Comparison of ENCODE assay signal across 16 cellular contexts in genomic region chr7:153524070-153524601, GRCh38.
DNase-seq lines count a peak whose midpoint lies in the region; ATAC-seq and TF ChIP-seq lines count a peak whose summit lies in the region.
"Had no signal": no experiment of that assay in that cellular context is flagged by ENCODE, and none has a peak within 500 bp of the region (broad histone marks: within the 10 kb centered on the region; RNA-seq: fewer than 3 reads in every experiment).

No MANE protein-coding gene starts in this region.

- no peaks in the 10 kb centered on the region for H3K4me1 Mint-ChIP-seq in progenitor cell of endocrine pancreas (ENCODE audit: low read depth)

- no peak overlapping the region for H2AK5ac ChIP-seq in trophoblast cell (ENCODE audit: low read length)

- DNase-seq in Right ventricle myocardium inferior (ENCODE audit: missing footprints) (peak; percentile 79), cardiac septum (ENCODE audit: low spot score) (no peak), left ventricle myocardium inferior (peak; percentile 54), trophoblast cell (no peak), progenitor cell of endocrine pancreas (ENCODE audit: low spot score, unreplicated experiment) (no peak), NCI-H128 (lab: John Stamatoyannopoulos, UW; ENCODE audit: unreplicated experiment) (no peak), ecto neural progenitor cell (ENCODE audit: low spot score) (no peak), foreskin fibroblast (no peak)
- DNase-seq: activated CD4-positive, alpha-beta memory T cell treated with anti-CD3 and anti-CD28 coated beads for 36 hours; COR-L47; NCI-H1092 treated with DMSO at 0.1 percent for 48 hours; NCI-H510A treated with DMSO at 0.1 percent for 48 hours; SK-N-SH; small intestine; stimulated activated naive CD4-positive, alpha-beta T cell treated with Interleukin-2 at 50 U/mL for 16 hours had no signal

- peak overlapping the region; percentile 76 for H3K27ac ChIP-seq in left ventricle myocardium inferior (replicated peaks)
- H3K27ac ChIP-seq in trophoblast cell (ENCODE audit: low read depth, low read length): no peak overlapping the region
- H3K27ac ChIP-seq: epithelial cell of prostate had no signal

- H3K4me3 Mint-ChIP-seq in progenitor cell of endocrine pancreas (ENCODE audit: low read depth): no peak overlapping the region
- H3K4me3 Mint-ChIP-seq: activated CD4-positive, alpha-beta memory T cell treated with anti-CD3 and anti-CD28 coated beads for 36 hours had no signal

- H4K12ac ChIP-seq in trophoblast cell (ENCODE audit: low read depth, low read length): no peak overlapping the region

- no peak overlapping the region for H3K4ac ChIP-seq in trophoblast cell (ENCODE audit: low read depth, low read length)

- H2BK120ac ChIP-seq in trophoblast cell (ENCODE audit: insufficient read depth, low read length, poor library complexity): no peak overlapping the region

- H3K4me1 ChIP-seq in left ventricle myocardium inferior (peaks cover 17% of the 10 kb centered on the region), trophoblast cell (ENCODE audit: control insufficient read depth in 1 of 2, insufficient read depth in 2 of 2, low read length in 2 of 2) (peaks cover 5 to 7% of the 10 kb centered on the region in 2 experiments)

- ATAC-seq in Right ventricle myocardium inferior: peak; percentile 85

- H3K4me3 ChIP-seq in left ventricle myocardium inferior (no peak overlapping the region), trophoblast cell (ENCODE audit: low read depth, low read length) (no peak overlapping the region), foreskin fibroblast (ENCODE audit: low read depth in 1 of 2, low read length in 2 of 2) (no peak overlapping the region)

- H3K27me3 Mint-ChIP-seq in progenitor cell of endocrine pancreas: no peaks in the 10 kb centered on the region
- H3K27me3 Mint-ChIP-seq: activated CD4-positive, alpha-beta memory T cell treated with anti-CD3 and anti-CD28 coated beads for 36 hours had no signal

- H3K23ac ChIP-seq in trophoblast cell (ENCODE audit: low read length): no peak overlapping the region

- H3K9me3 Mint-ChIP-seq in progenitor cell of endocrine pancreas (ENCODE audit: low read depth): peaks cover 51% of the 10 kb centered on the region
- H3K9me3 Mint-ChIP-seq: activated CD4-positive, alpha-beta memory T cell treated with anti-CD3 and anti-CD28 coated beads for 36 hours had no signal

- H3K9me3 ChIP-seq in left ventricle myocardium inferior (replicated peaks) (peaks cover 7% of the 10 kb centered on the region), trophoblast cell (ENCODE audit: insufficient read depth, low read depth, low read length) (peaks cover 3% of the 10 kb centered on the region)

- H3K14ac ChIP-seq in trophoblast cell (ENCODE audit: low read length): no peak overlapping the region

- no peak overlapping the region for H3K9ac ChIP-seq in trophoblast cell (ENCODE audit: low read length)
- H3K9ac ChIP-seq: SK-N-SH had no signal

- no peaks in the 10 kb centered on the region for H3K79me2 ChIP-seq in trophoblast cell (ENCODE audit: control insufficient read depth, insufficient read depth, low read length, poor library complexity)

- no peak for TF ChIP-seq CTCF in left ventricle myocardium inferior (IDR thresholded peaks at IDR 0.05; ENCODE audit: borderline replicate concordance)
- TF ChIP-seq CTCF in progenitor cell of endocrine pancreas (IDR thresholded peaks at IDR 0.05; ENCODE audit: unreplicated experiment): no peak
- no peak for TF ChIP-seq CTCF in foreskin fibroblast (IDR thresholded peaks at IDR 0.05; ENCODE audit: low read depth, low read length)

- H3K79me1 ChIP-seq in trophoblast cell (ENCODE audit: low read length): no peaks in the 10 kb centered on the region

- no peak overlapping the region for H4K8ac ChIP-seq in trophoblast cell (ENCODE audit: low read depth, low read length)

- no peaks in the 10 kb centered on the region for H3K36me3 ChIP-seq in left ventricle myocardium inferior
- H3K36me3 ChIP-seq in trophoblast cell (ENCODE audit: control insufficient read depth in 1 of 2, insufficient read depth in 2 of 2, low read length in 2 of 2): no peaks in the 10 kb centered on the region

- H3K27me3 ChIP-seq in left ventricle myocardium inferior (ENCODE audit: low read depth) (no peaks in the 10 kb centered on the region), trophoblast cell (ENCODE audit: insufficient read depth, low read length) (no peaks in the 10 kb centered on the region)

- intact Hi-C loops in Right ventricle myocardium inferior (cut with DNase I): loop anchor here (2.0 kb wide), 1 partner anchor 133 kb away; no protein-coding TSS in a partner anchor
- intact Hi-C loops in cardiac septum (cut with DNase I): no loop called here
- intact Hi-C loops in left ventricle myocardium inferior (cut with micrococcal nuclease): no loop called here

- WGBS in trophoblast cell (ENCODE audit: extremely low coverage, insufficient coverage, insufficient read length): no CpG with 5 or more reads among the region's 9 CpGs

- H3K36me3 Mint-ChIP-seq in progenitor cell of endocrine pancreas (ENCODE audit: insufficient read depth): peaks cover 4% of the 10 kb centered on the region
- H3K36me3 Mint-ChIP-seq: activated CD4-positive, alpha-beta memory T cell treated with anti-CD3 and anti-CD28 coated beads for 36 hours had no signal

- no peak overlapping the region for H2BK5ac ChIP-seq in trophoblast cell (ENCODE audit: low read depth, low read length, poor library complexity)

- H2AFZ ChIP-seq in trophoblast cell (ENCODE audit: insufficient read depth, low read length, poor library complexity): no peak overlapping the region

- H4K91ac ChIP-seq in trophoblast cell (ENCODE audit: low read depth, low read length): no peak overlapping the region

- no peak overlapping the region for H3K18ac ChIP-seq in trophoblast cell (ENCODE audit: low read length)

- peak overlapping the region; percentile 1 for H3K4me2 ChIP-seq in trophoblast cell (ENCODE audit: low read length)
- H3K4me2 ChIP-seq: SK-N-SH had no signal

- H3K27ac Mint-ChIP-seq in progenitor cell of endocrine pancreas: no peak overlapping the region
- H3K27ac Mint-ChIP-seq: activated CD4-positive, alpha-beta memory T cell treated with anti-CD3 and anti-CD28 coated beads for 36 hours had no signal

- H2BK12ac ChIP-seq in trophoblast cell (ENCODE audit: low read length): no peak overlapping the region

Comparison
In these comparisons a context has a peak if more than half of its experiments do, and no peak if none do; other contexts are left out.
1. DNase-seq: peak in Right ventricle myocardium inferior (single experiment) and left ventricle myocardium inferior (single experiment); none in cardiac septum (single experiment), trophoblast cell (0 of 2), progenitor cell of endocrine pancreas (single experiment), NCI-H128 (single experiment), ecto neural progenitor cell (single experiment) and foreskin fibroblast (0 of 2).